Comparison of ENCODE assay signal across 8 cellular contexts in genomic region chr20:53736757-53737403, GRCh38.
A peak's percentile ranks its signal among the peaks of the same experiment; 100 is the strongest.
DNase-seq lines count a peak whose midpoint lies in the region; ATAC-seq lines count a peak whose summit lies in the region.

No MANE protein-coding gene starts in this region.

- ATAC-seq in HG03103 (IDR thresholded peaks at IDR 0.05; ENCODE audit: low read depth, unreplicated experiment), result peak; percentile 40
- ATAC-seq in left lobe of liver, result no peak

- DNase-seq in Daoy (ENCODE audit: low read depth), result peak; percentile 48
- DNase-seq in SKM-1 (lab: John Stamatoyannopoulos, UW; ENCODE audit: unreplicated experiment), result peak; percentile 49
- DNase-seq in fibroblast of peridontal ligament (ENCODE audit: extremely low read depth), result peak; percentile 67
- DNase-seq in retina, result peak; percentile 29
- DNase-seq in left lobe of liver (ENCODE audit: low spot score), result no peak
- DNase-seq in pons (ENCODE audit: low spot score), result no peak
- no peak for DNase-seq in NCI-H2081 (lab: John Stamatoyannopoulos, UW)

Comparison
In these comparisons a context has a peak if more than half of its experiments do, and no peak if none do; other contexts are left out.
1. DNase-seq: peak in Daoy (single experiment), SKM-1 (single experiment), fibroblast of peridontal ligament (single experiment) and retina (single experiment); none in left lobe of liver (single experiment), pons (single experiment) and NCI-H2081 (0 of 2).